36 cellular contexts compared by ENCODE assay signal in the genomic region with DNA sequence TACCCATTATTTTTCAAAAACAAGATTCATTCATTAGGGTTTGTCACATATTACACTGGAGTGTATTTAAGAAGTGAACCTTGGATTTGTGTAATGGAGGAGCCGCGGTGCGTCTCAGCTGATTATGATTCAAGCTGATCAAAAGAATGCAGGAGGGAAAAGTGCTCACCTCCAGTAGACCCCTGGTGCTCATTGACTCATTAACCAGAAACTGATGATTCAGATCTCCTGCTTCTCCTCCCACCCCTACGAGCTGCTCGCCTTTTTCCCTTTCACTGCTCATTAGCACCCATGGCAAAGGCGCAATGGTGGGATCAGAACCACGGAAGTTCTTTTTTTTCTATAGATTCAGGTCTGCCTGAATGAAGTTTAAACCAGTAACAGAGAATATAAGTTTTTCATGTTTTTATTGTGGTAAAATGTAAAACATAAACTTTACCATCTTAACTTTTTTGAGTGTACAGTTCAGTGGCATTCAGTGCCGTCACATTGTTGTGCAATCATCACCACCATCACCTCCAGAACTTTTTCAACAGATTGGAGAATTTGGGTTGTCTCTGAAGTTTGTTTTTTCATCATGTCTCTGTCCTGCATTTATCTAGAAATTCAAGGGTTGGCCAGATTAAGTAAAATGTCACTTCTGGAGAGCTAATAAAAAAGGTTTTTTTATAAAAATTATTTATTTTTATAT.
"Had no signal": no experiment of that assay in that cellular context is flagged by ENCODE, and none has a peak within 500 bp of the region (broad histone marks: within the 10 kb centered on the region; RNA-seq: fewer than 3 reads in every experiment).

No MANE protein-coding gene starts in this region.

- H3K4me1 Mint-ChIP-seq: activated CD4-positive, alpha-beta T cell treated with anti-CD3 and anti-CD28 coated beads, Interleukin-2, amount 10 ng/mL, durations not matched to agents 24 days and 14 days; activated naive CD4-positive, alpha-beta T cell treated with anti-CD3 and anti-CD28 coated beads, Interleukin-2, amount 10 ng/mL, durations not matched to agents 7 days and 5 days; activated naive CD8-positive, alpha-beta T cell treated with anti-CD3 and anti-CD28 coated beads, Interleukin-2, amount 10 ng/mL, durations not matched to agents 7 days and 5 days; immature natural killer cell; stimulated activated effector memory CD8-positive, alpha-beta T cell treated with anti-CD3 and anti-CD28 coated beads, Interleukin-12 subunit alpha, Interleukin-12 subunit beta, amount 100 ng/mL, for 72 hours; T-helper 17 cell had no signal

- FAIRE-seq: astrocyte had no signal

- ATAC-seq: gastroesophageal sphincter, heart left ventricle, mucosa of descending colon, T-helper 17 cell had no signal

- H3K36me3 ChIP-seq: brain microvascular endothelial cell, gastroesophageal sphincter, heart left ventricle, left ventricle myocardium inferior, neutrophil, sigmoid colon, thoracic aorta, uterus had no signal

- DNase-seq: activated CD4-positive, alpha-beta memory T cell treated with anti-CD3 and anti-CD28 coated beads for 36 hours; activated CD4-positive, alpha-beta T cell treated with anti-CD3 and anti-CD28 coated beads, Interleukin-2, amount 10 ng/mL, durations not matched to agents 24 days and 14 days; activated CD4-positive, CD25-positive, alpha-beta regulatory T cell treated with anti-CD3 and anti-CD28 coated beads, Interleukin-2, amount 50 U/mL, for 72 hours; activated CD8-positive, alpha-beta memory T cell treated with anti-CD3 and anti-CD28 coated beads, Interleukin-2, amount 50 U/mL, for 4 hours; activated gamma-delta T cell; activated naive CD4-positive, alpha-beta T cell treated with anti-CD3 and anti-CD28 coated beads, Interleukin-2, amount 10 ng/mL, durations not matched to agents 7 days and 5 days; activated naive CD8-positive, alpha-beta T cell treated with anti-CD3 and anti-CD28 coated beads, Interleukin-2, amount 10 ng/mL, durations not matched to agents 7 days and 5 days; activated T-cell treated with anti-CD3 and anti-CD28 coated beads, Interleukin-2, amount 50 U/mL, for 24 hours; amniotic stem cell; brain microvascular endothelial cell; dorsolateral prefrontal cortex; effector memory CD4-positive, alpha-beta T cell; heart left ventricle; hypothalamus; immature natural killer cell; kidney; left ventricle myocardium inferior; mucosa of descending colon; retina; sigmoid colon; small intestine; stimulated activated CD4-positive, alpha-beta T cell treated with anti-CD3 and anti-CD28 coated beads, Interleukin-4, amount 100 ng/mL, for 24 hours; T-helper 17 cell; T1000; trophoblast cell; uterus had no signal

- H3K27ac Mint-ChIP-seq: activated CD4-positive, alpha-beta memory T cell treated with anti-CD3 and anti-CD28 coated beads for 36 hours; activated CD4-positive, alpha-beta T cell treated with anti-CD3 and anti-CD28 coated beads, Interleukin-2, amount 10 ng/mL, durations not matched to agents 24 days and 14 days; activated naive CD4-positive, alpha-beta T cell treated with anti-CD3 and anti-CD28 coated beads, Interleukin-2, amount 10 ng/mL, durations not matched to agents 7 days and 5 days; activated naive CD8-positive, alpha-beta T cell treated with anti-CD3 and anti-CD28 coated beads, Interleukin-2, amount 10 ng/mL, durations not matched to agents 7 days and 5 days; activated T-cell treated with anti-CD3 and anti-CD28 coated beads, Interleukin-2, amount 50 U/mL, for 24 hours; immature natural killer cell; nephron; progenitor cell of endocrine pancreas; stimulated activated effector memory CD8-positive, alpha-beta T cell treated with anti-CD3 and anti-CD28 coated beads, Interleukin-12 subunit alpha, Interleukin-12 subunit beta, amount 100 ng/mL, for 72 hours; stimulated activated naive CD8-positive, alpha-beta T cell treated with anti-CD3 and anti-CD28 coated beads, Interleukin-15, Interleukin-2, amounts not matched to agents 100 ng/mL and 50 ng/mL, for 24 hours; T-helper 17 cell had no signal

- H3K4me3 Mint-ChIP-seq: activated CD4-positive, alpha-beta memory T cell treated with anti-CD3 and anti-CD28 coated beads for 36 hours; activated CD4-positive, alpha-beta T cell treated with anti-CD3 and anti-CD28 coated beads, Interleukin-2, amount 10 ng/mL, durations not matched to agents 24 days and 14 days; activated naive CD4-positive, alpha-beta T cell treated with anti-CD3 and anti-CD28 coated beads, Interleukin-2, amount 10 ng/mL, durations not matched to agents 7 days and 5 days; activated naive CD8-positive, alpha-beta T cell treated with anti-CD3 and anti-CD28 coated beads, Interleukin-2, amount 10 ng/mL, durations not matched to agents 7 days and 5 days; activated T-cell treated with anti-CD3 and anti-CD28 coated beads, Interleukin-2, amount 50 U/mL, for 24 hours; immature natural killer cell; nephron; stimulated activated effector memory CD8-positive, alpha-beta T cell treated with anti-CD3 and anti-CD28 coated beads, Interleukin-12 subunit alpha, Interleukin-12 subunit beta, amount 100 ng/mL, for 72 hours; stimulated activated naive CD8-positive, alpha-beta T cell treated with anti-CD3 and anti-CD28 coated beads, Interleukin-15, Interleukin-2, amounts not matched to agents 100 ng/mL and 50 ng/mL, for 24 hours; T-helper 17 cell had no signal

- H3K9me3 ChIP-seq: gastroesophageal sphincter, heart left ventricle, left ventricle myocardium inferior, mucosa of descending colon, neutrophil, sigmoid colon, thoracic aorta, uterus had no signal

- H3K36me3 Mint-ChIP-seq: activated CD4-positive, alpha-beta memory T cell treated with anti-CD3 and anti-CD28 coated beads for 36 hours; activated naive CD4-positive, alpha-beta T cell treated with anti-CD3 and anti-CD28 coated beads, Interleukin-2, amount 10 ng/mL, durations not matched to agents 7 days and 5 days; activated naive CD8-positive, alpha-beta T cell treated with anti-CD3 and anti-CD28 coated beads, Interleukin-2, amount 10 ng/mL, durations not matched to agents 7 days and 5 days; immature natural killer cell; stimulated activated effector memory CD8-positive, alpha-beta T cell treated with anti-CD3 and anti-CD28 coated beads, Interleukin-12 subunit alpha, Interleukin-12 subunit beta, amount 100 ng/mL, for 72 hours had no signal

- H3K27me3 Mint-ChIP-seq: activated CD4-positive, alpha-beta T cell treated with anti-CD3 and anti-CD28 coated beads, Interleukin-2, amount 10 ng/mL, durations not matched to agents 24 days and 14 days; activated naive CD4-positive, alpha-beta T cell treated with anti-CD3 and anti-CD28 coated beads, Interleukin-2, amount 10 ng/mL, durations not matched to agents 7 days and 5 days had no signal

- H3K4me1 ChIP-seq: gastroesophageal sphincter, heart left ventricle, left ventricle myocardium inferior, sigmoid colon, uterus had no signal

- H3K27ac ChIP-seq: brain microvascular endothelial cell, coronary artery, dorsolateral prefrontal cortex, gastroesophageal sphincter, heart left ventricle, left ventricle myocardium inferior, neutrophil, sigmoid colon, thoracic aorta, uterus had no signal

- H3K27me3 ChIP-seq: brain microvascular endothelial cell, gastroesophageal sphincter, sigmoid colon, uterus had no signal

- H3K4me3 ChIP-seq: coronary artery, dorsolateral prefrontal cortex, gastroesophageal sphincter, heart left ventricle, left ventricle myocardium inferior, lung, mucosa of descending colon, sigmoid colon, thoracic aorta, uterus had no signal

- H3K9me3 Mint-ChIP-seq: activated CD4-positive, alpha-beta memory T cell treated with anti-CD3 and anti-CD28 coated beads for 36 hours; activated CD4-positive, alpha-beta T cell treated with anti-CD3 and anti-CD28 coated beads, Interleukin-2, amount 10 ng/mL, durations not matched to agents 24 days and 14 days; activated naive CD4-positive, alpha-beta T cell treated with anti-CD3 and anti-CD28 coated beads, Interleukin-2, amount 10 ng/mL, durations not matched to agents 7 days and 5 days; activated naive CD8-positive, alpha-beta T cell treated with anti-CD3 and anti-CD28 coated beads, Interleukin-2, amount 10 ng/mL, durations not matched to agents 7 days and 5 days; activated T-cell treated with anti-CD3 and anti-CD28 coated beads, Interleukin-2, amount 50 U/mL, for 24 hours; immature natural killer cell; nephron; stimulated activated effector memory CD8-positive, alpha-beta T cell treated with anti-CD3 and anti-CD28 coated beads, Interleukin-12 subunit alpha, Interleukin-12 subunit beta, amount 100 ng/mL, for 72 hours; stimulated activated naive CD8-positive, alpha-beta T cell treated with anti-CD3 and anti-CD28 coated beads, Interleukin-15, Interleukin-2, amounts not matched to agents 100 ng/mL and 50 ng/mL, for 24 hours had no signal
